15 cellular contexts compared by ENCODE assay signal in genomic region chr1:89990976-89991831, GRCh38. TPM values are rescaled to one million over a fixed set of nuclear protein-coding genes. Genes with fewer than 3 reads are reported as not detected.
DNase-seq lines count a peak whose midpoint lies in the region; FAIRE-seq and TF ChIP-seq lines count a peak whose summit lies in the region.
"Had no signal": no experiment of that assay in that cellular context is flagged by ENCODE, and none has a peak within 500 bp of the region (broad histone marks: within the 10 kb centered on the region; RNA-seq: fewer than 3 reads in every experiment).

No MANE protein-coding gene starts in this region.

- TF ChIP-seq CTCF in bronchial epithelial cell (IDR thresholded peaks at IDR 0.05; ENCODE audit: insufficient read depth, low read length, severe bottlenecking) (no peak), osteoblast (IDR thresholded peaks at IDR 0.05; ENCODE audit: extremely low read depth, low read depth, low read length) (no peak), endothelial cell (IDR thresholded peaks at IDR 0.05; ENCODE audit: unreplicated experiment) (no peak)

- H3K4me3 ChIP-seq in bronchial epithelial cell (ENCODE audit: low read depth, low read length): no peak overlapping the region
- no peak overlapping the region for H3K4me3 ChIP-seq in osteoblast (ENCODE audit: insufficient read depth, low read length)

- H3K27me3 Mint-ChIP-seq in endothelial cell (ENCODE audit: unreplicated experiment): peaks cover 4% of the 10 kb centered on the region

- H3K79me2 ChIP-seq in osteoblast (ENCODE audit: insufficient read depth, low read length): peaks cover 13% of the 10 kb centered on the region

- H3K27me3 ChIP-seq in bronchial epithelial cell (ENCODE audit: control insufficient read depth, insufficient read depth, low read length) (no peaks in the 10 kb centered on the region), osteoblast (ENCODE audit: insufficient read depth, low read length) (no peaks in the 10 kb centered on the region)

- H2AFZ ChIP-seq in osteoblast (ENCODE audit: low read length): peak overlapping the region; percentile 9

- H3K4me2 ChIP-seq in osteoblast (ENCODE audit: insufficient read depth, low read length): no peak overlapping the region

- FAIRE-seq in bronchial epithelial cell (lab: Jason Lieb, UNC): no peak

- H3K4me3 Mint-ChIP-seq in endothelial cell (ENCODE audit: unreplicated experiment): no peak overlapping the region
- H3K4me3 Mint-ChIP-seq: immature natural killer cell; nephron progenitor cell; T-helper 1 cell treated with Interleukin-12 subunit alpha and Interleukin-12 subunit beta and Interleukin-4 antibody, amounts not matched to agents 30 μg/mL and 1 μg/mL, for 36 hours; WTC11 had no signal

- no peaks in the 10 kb centered on the region for H3K9me3 ChIP-seq in osteoblast (ENCODE audit: low read depth, low read length)

- H3K27ac Mint-ChIP-seq in endothelial cell (ENCODE audit: unreplicated experiment): no peak overlapping the region
- H3K27ac Mint-ChIP-seq: immature natural killer cell; nephron progenitor cell; T-helper 1 cell treated with Interleukin-12 subunit alpha and Interleukin-12 subunit beta and Interleukin-4 antibody, amounts not matched to agents 30 μg/mL and 1 μg/mL, for 36 hours; WTC11 had no signal

- peak; percentile 11 for DNase-seq in DMS 273 treated with DMSO at 0.1 percent for 48 hours (lab: John Stamatoyannopoulos, UW)
- DNase-seq in M059J (ENCODE audit: low read depth): peak; percentile 34
- DNase-seq in bronchial epithelial cell (ENCODE audit: low read depth): peak; percentile 88
- DNase-seq in osteoblast (ENCODE audit: insufficient read length, low spot score, missing footprints): peak; percentile 77
- no peak for DNase-seq in stimulated activated CD8-positive, alpha-beta memory T cell treated with anti-CD3 and anti-CD28 coated beads, Interleukin-4, amount 100 ng/mL, for 48 hours
- no peak for DNase-seq in RPMI8226
- DNase-seq in endothelial cell (ENCODE audit: low spot score): no peak
- DNase-seq: AML-193; amniotic stem cell; immature natural killer cell; nephron progenitor cell; retina; stimulated activated CD4-positive, alpha-beta T cell treated with anti-CD3 and anti-CD28 coated beads, Interleukin-2, amount 100 ng/mL, for 24 hours had no signal

- H3K4me1 ChIP-seq in osteoblast (ENCODE audit: insufficient read depth, low read length): peaks cover 3% of the 10 kb centered on the region

- H3K9me3 Mint-ChIP-seq in endothelial cell (ENCODE audit: unreplicated experiment): no peaks in the 10 kb centered on the region
- H3K9me3 Mint-ChIP-seq: immature natural killer cell; nephron progenitor cell; T-helper 1 cell treated with Interleukin-12 subunit alpha and Interleukin-12 subunit beta and Interleukin-4 antibody, amounts not matched to agents 30 μg/mL and 1 μg/mL, for 36 hours; WTC11 had no signal

- H3K36me3 ChIP-seq in bronchial epithelial cell (ENCODE audit: control insufficient read depth, insufficient read depth, low read length): no peaks in the 10 kb centered on the region
- no peaks in the 10 kb centered on the region for H3K36me3 ChIP-seq in osteoblast (ENCODE audit: insufficient read depth, low read length)

- no peak overlapping the region for H3K27ac ChIP-seq in osteoblast (ENCODE audit: low read depth, low read length)

- H4K20me1 ChIP-seq in osteoblast (ENCODE audit: insufficient read depth, low read length): peaks cover 2% of the 10 kb centered on the region

- H3K36me3 Mint-ChIP-seq in endothelial cell (ENCODE audit: low read depth, unreplicated experiment): peaks cover 4% of the 10 kb centered on the region
- H3K36me3 Mint-ChIP-seq: immature natural killer cell had no signal

- H3K4me1 Mint-ChIP-seq in endothelial cell (ENCODE audit: unreplicated experiment): peaks cover 11% of the 10 kb centered on the region

RNA-seq across cellular contexts. Expression of gene ZNF326, which starts 3.7 kb away (rescaled TPM):
- 4.5 and 6.9 TPM in 2 replicates for total RNA-seq in M059J (2014; rRNA removed; shearing (Covaris generic))
- total RNA-seq in bronchial epithelial cell (5.1 and 5.5 TPM in 2 replicates), osteoblast (10.9 and 15.3 TPM in 2 replicates), endothelial cell (ENCODE audit: unreplicated experiment) (36.5 TPM)

Comparison
In these comparisons a context has a peak if more than half of its experiments do, and no peak if none do; other contexts are left out.
1. DNase-seq: peak in DMS 273 treated with DMSO at 0.1 percent for 48 hours (single experiment), M059J (single experiment), bronchial epithelial cell (single experiment) and osteoblast (single experiment); none in stimulated activated CD8-positive, alpha-beta memory T cell treated with anti-CD3 and anti-CD28 coated beads, Interleukin-4, amount 100 ng/mL, for 48 hours (single experiment), RPMI8226 (single experiment) and endothelial cell (single experiment).